15 cellular contexts compared by ENCODE assay signal in genomic region chr2:160720098-160720497, GRCh38.
DNase-seq lines count a peak whose midpoint lies in the region; ATAC-seq and TF ChIP-seq lines count a peak whose summit lies in the region.
"Had no signal": no experiment of that assay in that cellular context is flagged by ENCODE, and none has a peak within 500 bp of the region (broad histone marks: within the 10 kb centered on the region; RNA-seq: fewer than 3 reads in every experiment).

No MANE protein-coding gene starts in this region.

- H3K36me3 ChIP-seq in RWPE2 (ENCODE audit: low read depth), result no peaks in the 10 kb centered on the region
- H3K36me3 ChIP-seq: BE2C had no signal

- H3K36me3 Mint-ChIP-seq in activated T-helper 17 cell treated with anti-CD3 and anti-CD28 coated beads, Interleukin-2, amount 50 U/mL, for 72 hours (ENCODE audit: low read depth), result no peaks in the 10 kb centered on the region
- no peaks in the 10 kb centered on the region for H3K36me3 Mint-ChIP-seq in activated T-cell treated with anti-CD3 and anti-CD28 coated beads, Interleukin-2, amount 50 U/mL, for 4 hours (ENCODE audit: insufficient read depth)

- H3K9me3 ChIP-seq in RWPE2 (ENCODE audit: severe bottlenecking), result no peaks in the 10 kb centered on the region
- H3K9me3 ChIP-seq: BE2C had no signal

- no peaks in the 10 kb centered on the region for H3K4me1 ChIP-seq in RWPE2 (ENCODE audit: insufficient read depth, poor library complexity, severe bottlenecking)
- H3K4me1 ChIP-seq: BE2C had no signal

- no peaks in the 10 kb centered on the region for H3K4me1 Mint-ChIP-seq in activated T-helper 17 cell treated with anti-CD3 and anti-CD28 coated beads, Interleukin-2, amount 50 U/mL, for 72 hours
- H3K4me1 Mint-ChIP-seq in activated T-cell treated with anti-CD3 and anti-CD28 coated beads, Interleukin-2, amount 50 U/mL, for 4 hours (ENCODE audit: low read depth), result no peaks in the 10 kb centered on the region

- no peak overlapping the region for H3K27ac Mint-ChIP-seq in activated T-helper 17 cell treated with anti-CD3 and anti-CD28 coated beads, Interleukin-2, amount 50 U/mL, for 72 hours
- H3K27ac Mint-ChIP-seq: CD4-positive, alpha-beta memory T cell; GM23338 had no signal

- DNase-seq in NCI-H2196 (lab: John Stamatoyannopoulos, UW; ENCODE audit: unreplicated experiment) (peak; percentile 3), NCI-H2196 treated with DMSO at 0.1 percent for 48 hours (lab: John Stamatoyannopoulos, UW; ENCODE audit: unreplicated experiment) (no peak), HCEC 1CT (peak; percentile 14), RWPE2 (ENCODE audit: low spot score) (no peak), epithelial cell of esophagus (ENCODE audit: low read depth) (peak; percentile 30), T-helper 9 cell (no peak)
- DNase-seq in activated T-cell treated with anti-CD3 and anti-CD28 coated beads, Interleukin-2, amount 50 U/mL, for 4 hours, result no peak
- DNase-seq: BE2C; CD4-positive, alpha-beta memory T cell; H7; IMR-90 had no signal

- no peak overlapping the region for H3K4me3 Mint-ChIP-seq in activated T-helper 17 cell treated with anti-CD3 and anti-CD28 coated beads, Interleukin-2, amount 50 U/mL, for 72 hours
- H3K4me3 Mint-ChIP-seq in activated T-cell treated with anti-CD3 and anti-CD28 coated beads, Interleukin-2, amount 50 U/mL, for 4 hours, result no peak overlapping the region
- H3K4me3 Mint-ChIP-seq: CD4-positive, alpha-beta memory T cell; GM23338 had no signal

- no peak overlapping the region for H3K27ac ChIP-seq in RWPE2 (ENCODE audit: poor library complexity, severe bottlenecking)
- H3K27ac ChIP-seq: C4-2B had no signal

- TF ChIP-seq CTCF in RWPE2 (IDR thresholded peaks at IDR 0.05; ENCODE audit: poor library complexity, severe bottlenecking) (no peak), epithelial cell of esophagus (IDR thresholded peaks at IDR 0.05; ENCODE audit: insufficient read depth, low read depth, low read length, missing control alignments) (no peak)

- peaks cover 3% of the 10 kb centered on the region for H3K27me3 Mint-ChIP-seq in activated T-helper 17 cell treated with anti-CD3 and anti-CD28 coated beads, Interleukin-2, amount 50 U/mL, for 72 hours
- peaks cover 3% of the 10 kb centered on the region for H3K27me3 Mint-ChIP-seq in activated T-cell treated with anti-CD3 and anti-CD28 coated beads, Interleukin-2, amount 50 U/mL, for 4 hours (ENCODE audit: low read depth)

- H3K9me3 Mint-ChIP-seq in activated T-helper 17 cell treated with anti-CD3 and anti-CD28 coated beads, Interleukin-2, amount 50 U/mL, for 72 hours, result no peaks in the 10 kb centered on the region
- peaks cover 4% of the 10 kb centered on the region for H3K9me3 Mint-ChIP-seq in activated T-cell treated with anti-CD3 and anti-CD28 coated beads, Interleukin-2, amount 50 U/mL, for 4 hours

- no peaks in the 10 kb centered on the region for H3K27me3 ChIP-seq in RWPE2 (ENCODE audit: insufficient read depth, poor library complexity, severe bottlenecking)
- H3K27me3 ChIP-seq: BE2C had no signal

- 0 out of 3 replicates have a peak, but pooled peaks have one; percentile 27 for ATAC-seq in RWPE2 (ENCODE audit: low read depth)
- ATAC-seq in activated T-helper 17 cell treated with anti-CD3 and anti-CD28 coated beads, Interleukin-2, amount 50 U/mL, for 72 hours (replicated peaks), result no peak
- ATAC-seq in activated T-cell treated with anti-CD3 and anti-CD28 coated beads, Interleukin-2, amount 50 U/mL, for 4 hours, result no peak
- ATAC-seq: GM12878, GM23338 had no signal

- H3K4me3 ChIP-seq in RWPE2 (ENCODE audit: severe bottlenecking), result no peak overlapping the region
- no peak overlapping the region for H3K4me3 ChIP-seq in epithelial cell of esophagus (ENCODE audit: low read length)
- H3K4me3 ChIP-seq: GM12878, GM23338 had no signal

Comparison
In these comparisons a context has a peak if more than half of its experiments do, and no peak if none do; other contexts are left out.
1. DNase-seq: peak in NCI-H2196 (single experiment), HCEC 1CT (single experiment) and epithelial cell of esophagus (single experiment); none in NCI-H2196 treated with DMSO at 0.1 percent for 48 hours (single experiment), RWPE2 (single experiment), T-helper 9 cell (single experiment) and activated T-cell treated with anti-CD3 and anti-CD28 coated beads, Interleukin-2, amount 50 U/mL, for 4 hours (single experiment).